ENCODE assay signal across 11 cellular contexts in the genomic region with DNA sequence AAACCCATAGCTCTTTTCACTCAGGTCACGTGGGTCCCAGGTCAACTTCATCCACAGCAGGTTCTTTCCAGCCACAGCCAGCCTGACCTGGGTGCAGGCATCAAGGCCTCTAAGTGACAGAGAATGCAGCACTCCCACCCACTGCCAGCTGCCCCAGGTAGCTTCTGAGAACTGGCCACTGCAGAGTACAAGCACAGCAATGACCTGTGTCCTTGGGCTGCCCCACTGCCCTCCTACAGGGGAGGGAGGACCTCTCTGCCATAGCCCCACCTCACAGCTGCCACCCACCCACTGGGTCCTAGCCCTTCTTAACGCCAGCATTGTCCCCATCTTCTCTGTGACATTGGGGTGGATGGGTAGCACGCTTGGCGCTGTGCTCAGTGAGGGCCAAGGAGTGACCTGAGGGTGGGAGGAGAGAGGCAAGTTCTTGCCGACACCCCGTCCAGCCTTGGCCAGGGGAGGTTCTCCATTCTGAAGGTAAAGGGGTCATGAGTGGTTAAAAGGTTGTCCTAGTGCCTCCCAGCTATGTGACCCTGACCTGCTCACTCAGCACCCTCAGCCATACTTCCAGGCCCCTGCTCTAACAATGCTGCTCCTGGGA. TPM values are rescaled to one million over a fixed set of nuclear protein-coding genes. Genes with fewer than 3 reads are reported as not detected.
A peak's percentile ranks its signal among the peaks of the same experiment; 100 is the strongest.
DNase-seq lines count a peak whose midpoint lies in the region; ATAC-seq and TF ChIP-seq lines count a peak whose summit lies in the region.
"Had no signal": no experiment of that assay in that cellular context is flagged by ENCODE, and none has a peak within 500 bp of the region (broad histone marks: within the 10 kb centered on the region; RNA-seq: fewer than 3 reads in every experiment).

No MANE protein-coding gene starts in this region.

- peak overlapping the region; percentile 65 for H3K4me3 Mint-ChIP-seq in activated naive CD8-positive, alpha-beta T cell treated with anti-CD3 and anti-CD28 coated beads, Interleukin-2, amount 50 U/mL, for 24 hours
- peak overlapping the region in 2 of 10 donors; percentile 26 to 92 for H3K4me3 Mint-ChIP-seq in naive thymus-derived CD8-positive, alpha-beta T cell

- no peak for TF ChIP-seq POLR2A in uterus (IDR thresholded peaks at IDR 0.05)

- H3K36me3 ChIP-seq in heart right ventricle (peaks cover 0 to 7% (median 1%) of the 10 kb centered on the region in 9 donors), uterus (no peaks in the 10 kb centered on the region)

- POLR2A ChIA-PET in naive thymus-derived CD8-positive, alpha-beta T cell (lab: Charles Lee): interaction anchor here (7.5 to 21.2 kb wide), 3 partner anchors 9 to 24 kb away, joined by 104 to 623 read pairs (median 433); partner anchors contain the start of genes C3orf18, CISH and HEMK1

- H3K4me1 Mint-ChIP-seq in activated naive CD8-positive, alpha-beta T cell treated with anti-CD3 and anti-CD28 coated beads, Interleukin-2, amount 50 U/mL, for 24 hours: peaks cover 79% of the 10 kb centered on the region
- peaks cover 38 to 80% (median 71%) of the 10 kb centered on the region in 4 donors for H3K4me1 Mint-ChIP-seq in naive thymus-derived CD8-positive, alpha-beta T cell

- WGBS in heart right ventricle, 2 donors: 71 to 74% methylated on average over 6 of the region's 6 CpGs

- no peaks in the 10 kb centered on the region for H3K9me3 Mint-ChIP-seq in activated naive CD8-positive, alpha-beta T cell treated with anti-CD3 and anti-CD28 coated beads, Interleukin-2, amount 50 U/mL, for 24 hours
- no peaks in the 10 kb centered on the region for H3K9me3 Mint-ChIP-seq in naive thymus-derived CD8-positive, alpha-beta T cell

- no peaks in the 10 kb centered on the region for H3K27me3 Mint-ChIP-seq in activated naive CD8-positive, alpha-beta T cell treated with anti-CD3 and anti-CD28 coated beads, Interleukin-2, amount 50 U/mL, for 24 hours
- H3K27me3 Mint-ChIP-seq in naive thymus-derived CD8-positive, alpha-beta T cell: no peaks in the 10 kb centered on the region

- H3K36me3 Mint-ChIP-seq in activated naive CD8-positive, alpha-beta T cell treated with anti-CD3 and anti-CD28 coated beads, Interleukin-2, amount 50 U/mL, for 24 hours (ENCODE audit: low read depth): peaks cover 31% of the 10 kb centered on the region
- H3K36me3 Mint-ChIP-seq in naive thymus-derived CD8-positive, alpha-beta T cell: peaks cover 0 to 11% (median 0%) of the 10 kb centered on the region in 3 donors

- H3K9me3 ChIP-seq in heart right ventricle (no peaks in the 10 kb centered on the region), uterus (no peaks in the 10 kb centered on the region)

- H3K27ac Mint-ChIP-seq in activated naive CD8-positive, alpha-beta T cell treated with anti-CD3 and anti-CD28 coated beads, Interleukin-2, amount 50 U/mL, for 24 hours: peak overlapping the region; percentile 100
- H3K27ac Mint-ChIP-seq in naive thymus-derived CD8-positive, alpha-beta T cell: peak overlapping the region; percentile 39 to 99 (median 94)

- H3K27ac ChIP-seq in heart right ventricle: peak overlapping the region; percentile 93 to 99 (median 98)
- H3K27ac ChIP-seq in uterus: peak overlapping the region; percentile 94 to 96

- ATAC-seq in heart right ventricle (no peak), left ventricle myocardium superior (no peak)
- ATAC-seq in activated naive CD8-positive, alpha-beta T cell treated with anti-CD3 and anti-CD28 coated beads, Interleukin-2, amount 50 U/mL, for 24 hours: no peak
- ATAC-seq in naive thymus-derived CD8-positive, alpha-beta T cell: no peak

- H3K27me3 ChIP-seq in heart right ventricle (no peaks in the 10 kb centered on the region), uterus (no peaks in the 10 kb centered on the region)

- intact Hi-C loops in heart right ventricle (cut with DNase I) (no loop called here), left ventricle myocardium superior (cut with micrococcal nuclease) (no loop called here), uterus (cut with DNase I; ENCODE audit: low total_unique reads) (no loop called here)

- H3K4me3 ChIP-seq in heart right ventricle: no peak overlapping the region
- H3K4me3 ChIP-seq in uterus: no peak overlapping the region

- DNase-seq in heart right ventricle (peak in 1 of 2 donors; percentile 15), left ventricle myocardium superior (no peak), uterus (no peak), NCI-H187 treated with DMSO at 0.1 percent for 48 hours (lab: John Stamatoyannopoulos, UW) (no peak), NOMO-1 (lab: John Stamatoyannopoulos, UW; ENCODE audit: unreplicated experiment in 2 of 2) (no peak), NCI-H1436 treated with DMSO at 0.1 percent for 48 hours (lab: John Stamatoyannopoulos, UW) (no peak)
- no peak for DNase-seq in activated naive CD8-positive, alpha-beta T cell treated with anti-CD3 and anti-CD28 coated beads, Interleukin-2, amount 50 U/mL, for 24 hours
- DNase-seq in naive thymus-derived CD8-positive, alpha-beta T cell: no peak
- DNase-seq: cerebellar nuclear complex, MM.1S, NCI-H226 had no signal

- H3K4me1 ChIP-seq in heart right ventricle: peaks cover 24 to 56% (median 52%) of the 10 kb centered on the region in 9 donors
- peaks cover 22 to 25% of the 10 kb centered on the region in 2 donors for H3K4me1 ChIP-seq in uterus

- TF ChIP-seq CTCF in heart right ventricle (IDR thresholded peaks at IDR 0.05) (no peak), uterus (IDR thresholded peaks at IDR 0.05) (no peak)

RNA-seq across cellular contexts. Expression of gene CISH, which starts 12.4 kb away (rescaled TPM):
- 100 to 1,000 TPM in 1 of 10 donors, 10 to 100 TPM in 6, 1 to 10 TPM in 3; 5.4 to 131 (median 24.0) TPM for total RNA-seq in heart right ventricle
- 10 to 100 TPM in 1 of 2 donors, 1 to 10 TPM in 1; 8.9 to 21.1 TPM for polyA plus RNA-seq in heart right ventricle
- 10.2 TPM for total RNA-seq in left ventricle myocardium superior
- 1 to 10 TPM; 8.1 to 8.8 TPM for total RNA-seq in naive thymus-derived CD8-positive, alpha-beta T cell
- 100 to 1,000 TPM in 2 of 3 donors, 10 to 100 TPM in 1; 16.3 to 135 (median 100) TPM for polyA plus RNA-seq in naive thymus-derived CD8-positive, alpha-beta T cell
- total RNA-seq in uterus: 10 to 100 TPM in 1 of 4 donors, 1 to 10 TPM in 2, not detected in 1; 2.1 to 12.3 (median 5.6) TPM

RNA-seq across cellular contexts. Expression of gene MAPKAPK3, which starts 17.7 kb away (rescaled TPM):
- 100 to 1,000 TPM; 278 to 496 (median 334) TPM for total RNA-seq in heart right ventricle
- 100 to 1,000 TPM; 134 to 225 TPM for polyA plus RNA-seq in heart right ventricle
- total RNA-seq in left ventricle myocardium superior: 473 TPM
- 10 to 100 TPM; 27.5 TPM for total RNA-seq in naive thymus-derived CD8-positive, alpha-beta T cell
- 10 to 100 TPM; 42.4 to 48.2 (median 48.1) TPM for polyA plus RNA-seq in naive thymus-derived CD8-positive, alpha-beta T cell
- total RNA-seq in uterus: 10 to 100 TPM; 22.0 to 39.1 (median 29.0) TPM

RNA-seq across cellular contexts. Expression of gene HEMK1, which starts 29.9 kb away (rescaled TPM):
- total RNA-seq in heart right ventricle (10 to 100 TPM; 10.6 to 19.0 (median 14.8) TPM), left ventricle myocardium superior (15.3 TPM), uterus (10 to 100 TPM in 2 of 4 donors, 1 to 10 TPM in 1, under 1 TPM in 1; 0.77 to 26.5 (median 11.4) TPM)
- 10 to 100 TPM; 13.5 to 17.7 TPM for polyA plus RNA-seq in heart right ventricle
- 10 to 100 TPM; 65.1 to 67.1 TPM for total RNA-seq in naive thymus-derived CD8-positive, alpha-beta T cell
- 10 to 100 TPM; 20.2 to 43.1 (median 30.3) TPM for polyA plus RNA-seq in naive thymus-derived CD8-positive, alpha-beta T cell

RNA-seq across cellular contexts. Expression of gene C3orf18, which starts 31.7 kb away (rescaled TPM):
- total RNA-seq in heart right ventricle (10 to 100 TPM; 31.6 to 49.9 (median 43.4) TPM), left ventricle myocardium superior (51.0 TPM), uterus (10 to 100 TPM in 3 of 4 donors, 1 to 10 TPM in 1; 7.1 to 21.0 (median 20.7) TPM)
- 10 to 100 TPM; 19.9 to 28.7 TPM for polyA plus RNA-seq in heart right ventricle
- 10 to 100 TPM; 17.7 to 18.4 TPM for total RNA-seq in naive thymus-derived CD8-positive, alpha-beta T cell
- polyA plus RNA-seq in naive thymus-derived CD8-positive, alpha-beta T cell: 10 to 100 TPM; 14.1 to 17.3 (median 14.2) TPM

Comparison
In these comparisons a context has a peak if more than half of its experiments do, and no peak if none do; other contexts are left out.
1. RNA of gene MAPKAPK3, which starts 17.7 kb away (total RNA-seq): 473 TPM in left ventricle myocardium superior (single experiment) and 278 to 496 TPM in heart right ventricle; 22.0 to 39.1 TPM in uterus and 27.5 TPM in naive thymus-derived CD8-positive, alpha-beta T cell; every median in the first group is over 4 times any median in the second.